In the genomic region with DNA sequence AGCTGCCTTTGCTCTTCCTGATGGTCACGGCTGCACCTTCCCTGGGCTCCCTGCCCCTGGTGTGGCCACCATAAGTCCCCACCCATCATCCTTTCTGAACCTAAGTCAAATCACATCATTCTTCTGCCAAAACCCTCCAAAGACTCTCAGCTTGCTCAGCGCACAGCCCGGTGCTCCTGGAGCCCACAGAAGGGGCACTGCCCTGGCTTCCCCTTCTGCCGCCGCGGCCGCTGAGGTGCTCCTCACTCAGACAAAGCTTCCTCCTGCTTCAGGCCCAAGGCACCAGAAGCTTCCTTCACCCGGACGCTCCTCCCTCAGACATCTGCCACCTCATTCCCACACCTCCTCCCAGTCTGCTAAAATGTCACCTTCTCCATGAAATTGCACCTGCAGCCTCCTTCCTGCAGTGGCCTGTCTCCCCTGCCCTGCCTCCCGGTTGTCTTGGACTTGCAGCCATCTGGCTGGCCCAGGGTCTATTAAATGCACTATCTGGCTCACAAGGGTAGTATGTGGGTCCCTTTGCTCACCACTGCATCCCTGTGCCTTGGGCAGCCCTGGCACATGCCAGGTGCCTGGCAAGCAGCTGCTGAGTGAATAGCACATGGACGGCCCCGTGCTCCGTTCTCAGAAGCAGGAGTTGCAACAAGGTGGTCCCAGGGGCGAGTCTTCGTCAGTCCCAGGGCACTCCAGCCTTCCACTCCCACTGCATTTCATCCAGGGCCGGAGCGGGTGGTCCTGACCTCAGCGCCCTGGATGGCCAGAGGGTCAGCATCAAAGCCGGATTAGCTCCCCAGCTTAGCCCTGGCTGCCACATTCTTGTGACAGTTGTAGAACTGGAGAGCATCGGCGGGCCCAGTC, we compare ENCODE assay signal across 1 cellular context.
TF ChIP-seq lines count a peak whose summit lies in the region.

No MANE protein-coding gene starts in this region.

TF ChIP-seq in A549, 52 proteins besides CTCF, POLR2A, EP300 and RAD21 (continued from another document):
- TF ChIP-seq, protein P1, sequence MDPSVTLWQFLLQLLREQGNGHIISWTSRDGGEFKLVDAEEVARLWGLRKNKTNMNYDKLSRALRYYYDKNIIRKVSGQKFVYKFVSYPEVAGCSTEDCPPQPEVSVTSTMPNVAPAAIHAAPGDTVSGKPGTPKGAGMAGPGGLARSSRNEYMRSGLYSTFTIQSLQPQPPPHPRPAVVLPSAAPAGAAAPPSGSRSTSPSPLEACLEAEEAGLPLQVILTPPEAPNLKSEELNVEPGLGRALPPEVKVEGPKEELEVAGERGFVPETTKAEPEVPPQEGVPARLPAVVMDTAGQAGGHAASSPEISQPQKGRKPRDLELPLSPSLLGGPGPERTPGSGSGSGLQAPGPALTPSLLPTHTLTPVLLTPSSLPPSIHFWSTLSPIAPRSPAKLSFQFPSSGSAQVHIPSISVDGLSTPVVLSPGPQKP (IDR thresholded peaks at IDR 0.05; ENCODE audit: low read depth, low read length): no peak
- no peak for TF ChIP-seq ZFP36 (IDR thresholded peaks at IDR 0.05; ENCODE audit: borderline replicate concordance, partially characterized antibody)
